20 cellular contexts compared by ENCODE assay signal in genomic region chr2:43321446-43321845, GRCh38.
"Had no signal": no experiment of that assay in that cellular context is flagged by ENCODE, and none has a peak within 500 bp of the region (broad histone marks: within the 10 kb centered on the region; RNA-seq: fewer than 3 reads in every experiment).

No MANE protein-coding gene starts in this region.

- H3K27ac Mint-ChIP-seq: dendritic cell treated with granulocyte-macrophage colony-stimulating factor and Interleukin-4, amounts not matched to agents 40 ng/mL and 50 ng/mL, for 4 days; endodermal cell; naive thymus-derived CD4-positive, alpha-beta T cell; stimulated activated effector memory CD8-positive, alpha-beta T cell treated with anti-CD3 and anti-CD28 coated beads, Interleukin-12 subunit alpha, Interleukin-12 subunit beta, amount 100 ng/mL, for 72 hours had no signal

- H3K27me3 Mint-ChIP-seq: dendritic cell treated with granulocyte-macrophage colony-stimulating factor and Interleukin-4, amounts not matched to agents 40 ng/mL and 50 ng/mL, for 4 days; naive thymus-derived CD4-positive, alpha-beta T cell had no signal

- H3K27ac ChIP-seq: heart left ventricle, neutrophil, psoas muscle, right lobe of liver, suprapubic skin, thyroid gland, upper lobe of left lung, uterus had no signal

- H3K9me3 Mint-ChIP-seq: endodermal cell; naive thymus-derived CD4-positive, alpha-beta T cell; stimulated activated effector memory CD8-positive, alpha-beta T cell treated with anti-CD3 and anti-CD28 coated beads, Interleukin-12 subunit alpha, Interleukin-12 subunit beta, amount 100 ng/mL, for 72 hours had no signal

- H3K9me3 ChIP-seq: heart left ventricle, neutrophil, psoas muscle, right lobe of liver, suprapubic skin, thyroid gland, upper lobe of left lung, uterus had no signal

- DNase-seq: endodermal cell; erythroblast; foreskin melanocyte; hippocampal formation; kidney glomerular epithelial cell; naive thymus-derived CD4-positive, alpha-beta T cell; psoas muscle; retina; right lobe of liver; stimulated activated CD4-positive, alpha-beta T cell treated with anti-CD3 and anti-CD28 coated beads, Interleukin-4, amount 100 ng/mL, for 1 hour; stimulated activated CD8-positive, alpha-beta memory T cell treated with anti-CD3 and anti-CD28 coated beads, Interleukin-4, amount 100 ng/mL, for 48 hours; stimulated activated naive CD8-positive, alpha-beta T cell treated with anti-CD3 and anti-CD28 coated beads, Interleukin-15, Interleukin-2, amounts not matched to agents 100 U/mL and 50 U/mL, for 24 hours; thyroid gland; upper lobe of left lung; uterus had no signal

- H3K4me3 ChIP-seq: heart left ventricle, psoas muscle, right lobe of liver, suprapubic skin, thyroid gland, upper lobe of left lung, uterus had no signal

- H3K4me1 ChIP-seq: right lobe of liver had no signal

- H3K27me3 ChIP-seq: heart left ventricle, neutrophil, right lobe of liver, suprapubic skin, thyroid gland, upper lobe of left lung, uterus had no signal

- H3K4me1 Mint-ChIP-seq: stimulated activated effector memory CD8-positive, alpha-beta T cell treated with anti-CD3 and anti-CD28 coated beads, Interleukin-12 subunit alpha, Interleukin-12 subunit beta, amount 100 ng/mL, for 72 hours had no signal

- H3K4me3 Mint-ChIP-seq: dendritic cell treated with granulocyte-macrophage colony-stimulating factor and Interleukin-4, amounts not matched to agents 40 ng/mL and 50 ng/mL, for 4 days; endodermal cell; naive thymus-derived CD4-positive, alpha-beta T cell; stimulated activated effector memory CD8-positive, alpha-beta T cell treated with anti-CD3 and anti-CD28 coated beads, Interleukin-12 subunit alpha, Interleukin-12 subunit beta, amount 100 ng/mL, for 72 hours had no signal

- ATAC-seq: heart left ventricle; naive thymus-derived CD4-positive, alpha-beta T cell; psoas muscle; right lobe of liver; stimulated activated effector memory CD8-positive, alpha-beta T cell treated with anti-CD3 and anti-CD28 coated beads, Interleukin-12 subunit alpha, Interleukin-12 subunit beta, amount 100 ng/mL, for 72 hours; stimulated activated naive CD8-positive, alpha-beta T cell treated with anti-CD3 and anti-CD28 coated beads, Interleukin-15, Interleukin-2, amounts not matched to agents 100 U/mL and 50 U/mL, for 24 hours had no signal

- H3K36me3 ChIP-seq: right lobe of liver, suprapubic skin, thyroid gland, uterus had no signal
